Comparison of ENCODE assay signal across 8 cellular contexts in genomic region chr12:54701940-54702592, GRCh38. TPM values are rescaled to one million over a fixed set of nuclear protein-coding genes. Genes with fewer than 3 reads are reported as not detected.
DNase-seq lines count a peak whose midpoint lies in the region; ATAC-seq and TF ChIP-seq lines count a peak whose summit lies in the region.

No MANE protein-coding gene starts in this region.

- CTCF ChIA-PET in activated naive CD4-positive, alpha-beta T cell treated with anti-CD3 and anti-CD28 coated beads, Interleukin-2, amount 10 ng/mL, durations not matched to agents 7 days and 5 days (lab: Charles Lee) = interaction anchor here (0.5 to 3.8 kb wide), 18 partner anchors 9 to 440 kb away, joined by 3 to 38 read pairs (median 3); no protein-coding TSS in a partner anchor

- ATAC-seq in GM19463 (IDR thresholded peaks at IDR 0.05; ENCODE audit: unreplicated experiment) (peak; percentile 47), GM21447 (IDR thresholded peaks at IDR 0.05; ENCODE audit: unreplicated experiment) (no peak)

- TF ChIP-seq EP300 in stomach (IDR thresholded peaks at IDR 0.05) = no peak

- no peak for TF ChIP-seq POLR2A in stomach (IDR thresholded peaks at IDR 0.05)

- H3K27me3 ChIP-seq in right atrium auricular region = no peaks in the 10 kb centered on the region
- no peaks in the 10 kb centered on the region for H3K27me3 ChIP-seq in stomach

- 16 to 39% (median 18%) methylated on average over 2 of the region's 2 CpGs for WGBS in stomach, 5 donors

- H3K4me1 ChIP-seq in right atrium auricular region (no peaks in the 10 kb centered on the region), stomach (no peaks in the 10 kb centered on the region)

- TF ChIP-seq CTCF in WI38 (IDR thresholded peaks at IDR 0.05; ENCODE audit: low read depth, low read length) = peak; percentile 24; the same call in 1 of the 2 replicates
- TF ChIP-seq CTCF in right atrium auricular region (IDR thresholded peaks at IDR 0.05) = peak; percentile 42 to 65
- TF ChIP-seq CTCF in stomach (IDR thresholded peaks at IDR 0.05) = peak in 4 of 7 experiments; percentile 47 to 56 (median 52)

- intact Hi-C loops in stomach (cut with DNase I; ENCODE audit: low total_unique reads) = no loop called here

- H3K36me3 ChIP-seq in right atrium auricular region (no peaks in the 10 kb centered on the region), stomach (no peaks in the 10 kb centered on the region)

- no peaks in the 10 kb centered on the region for H3K9me3 Mint-ChIP-seq in activated naive CD4-positive, alpha-beta T cell treated with anti-CD3 and anti-CD28 coated beads, Interleukin-2, amount 10 ng/mL, durations not matched to agents 7 days and 5 days

- DNase-seq in DMS 273 treated with DMSO at 0.1 percent for 48 hours (lab: John Stamatoyannopoulos, UW) = peak; percentile 6
- peak; percentile 7 to 27 for DNase-seq in NCI-H1930 (lab: John Stamatoyannopoulos, UW)
- DNase-seq in right atrium auricular region (ENCODE audit: low spot score) = no peak
- DNase-seq in stomach = no peak
- no peak for DNase-seq in activated naive CD4-positive, alpha-beta T cell treated with anti-CD3 and anti-CD28 coated beads, Interleukin-2, amount 10 ng/mL, durations not matched to agents 7 days and 5 days

- no peaks in the 10 kb centered on the region for H3K36me3 Mint-ChIP-seq in activated naive CD4-positive, alpha-beta T cell treated with anti-CD3 and anti-CD28 coated beads, Interleukin-2, amount 10 ng/mL, durations not matched to agents 7 days and 5 days

- H3K4me1 Mint-ChIP-seq in activated naive CD4-positive, alpha-beta T cell treated with anti-CD3 and anti-CD28 coated beads, Interleukin-2, amount 10 ng/mL, durations not matched to agents 7 days and 5 days = no peaks in the 10 kb centered on the region

- peaks cover 12% of the 10 kb centered on the region for H3K27me3 Mint-ChIP-seq in activated naive CD4-positive, alpha-beta T cell treated with anti-CD3 and anti-CD28 coated beads, Interleukin-2, amount 10 ng/mL, durations not matched to agents 7 days and 5 days

- H3K4me3 Mint-ChIP-seq in activated naive CD4-positive, alpha-beta T cell treated with anti-CD3 and anti-CD28 coated beads, Interleukin-2, amount 10 ng/mL, durations not matched to agents 7 days and 5 days = no peak overlapping the region

- H3K27ac ChIP-seq in right atrium auricular region (no peak overlapping the region), stomach (no peak overlapping the region)

- H3K9me3 ChIP-seq in right atrium auricular region = no peaks in the 10 kb centered on the region
- H3K9me3 ChIP-seq in stomach = no peaks in the 10 kb centered on the region

- H3K4me3 ChIP-seq in WI38 (ENCODE audit: low read depth, low read length) (no peak overlapping the region), right atrium auricular region (no peak overlapping the region), stomach (no peak overlapping the region)

- no peak overlapping the region for H3K27ac Mint-ChIP-seq in activated naive CD4-positive, alpha-beta T cell treated with anti-CD3 and anti-CD28 coated beads, Interleukin-2, amount 10 ng/mL, durations not matched to agents 7 days and 5 days

RNA-seq across cellular contexts. Expression of gene DCD, which starts 53.9 kb away (rescaled TPM):
- total RNA-seq in right atrium auricular region (not detected), stomach (not detected)
- not detected for polyA plus RNA-seq in stomach

Comparison
In these comparisons a context has a peak if more than half of its experiments do, and no peak if none do; other contexts are left out.
1. DNase-seq: peak in DMS 273 treated with DMSO at 0.1 percent for 48 hours (single experiment) and NCI-H1930 (2 of 2); none in right atrium auricular region (single experiment), stomach (single experiment) and activated naive CD4-positive, alpha-beta T cell treated with anti-CD3 and anti-CD28 coated beads, Interleukin-2, amount 10 ng/mL, durations not matched to agents 7 days and 5 days (single experiment).
2. Peak in every context shown above with its lines, with median percentiles within 50 percentile points of each other: CTCF ChIP-seq.